In the genomic region with DNA sequence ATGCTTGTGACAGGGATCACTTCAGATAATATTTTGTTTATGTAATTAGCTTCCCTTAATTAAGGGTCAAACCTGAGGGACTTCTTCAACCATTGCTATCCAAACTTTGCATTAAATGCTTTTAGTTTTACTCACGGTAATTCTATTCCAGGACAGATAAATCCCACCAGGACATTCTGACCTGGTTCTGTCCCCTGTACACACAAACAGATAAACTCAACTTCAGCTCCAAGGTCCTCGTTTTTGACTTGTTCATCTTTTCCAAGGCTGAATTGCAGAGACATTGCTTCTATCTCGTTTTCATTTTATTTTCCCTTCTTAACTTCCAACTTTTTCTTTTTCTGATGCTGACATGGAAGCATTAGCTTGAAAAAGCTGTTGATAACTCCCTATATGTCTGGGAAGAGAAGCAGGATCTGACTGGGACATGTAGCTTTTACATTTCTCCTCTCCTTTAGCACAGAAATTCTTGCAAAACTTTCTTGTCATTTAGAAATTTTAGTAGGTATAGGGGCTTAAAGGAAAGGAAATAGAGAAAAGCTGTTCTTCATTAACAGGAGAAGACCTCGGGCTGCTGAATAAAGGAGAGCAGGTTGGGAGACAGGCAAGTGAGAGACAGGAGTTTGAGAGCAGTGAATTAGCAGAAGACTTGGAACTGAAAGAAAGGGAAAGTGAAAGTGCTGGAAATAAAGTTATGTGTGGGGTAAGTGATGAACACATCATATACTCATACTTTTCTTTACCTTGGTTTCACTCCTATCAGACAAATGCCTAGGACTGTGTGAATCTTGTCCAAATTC, we compare ENCODE assay signal across 8 cellular contexts.
DNase-seq lines count a peak whose midpoint lies in the region; ATAC-seq and TF ChIP-seq lines count a peak whose summit lies in the region.

No MANE protein-coding gene starts in this region.

- H3K4me3 Mint-ChIP-seq in activated T-cell treated with anti-CD3 and anti-CD28 coated beads, Interleukin-2, amount 50 U/mL, for 72 hours, result peak overlapping the region; percentile 73 to 83
- peak overlapping the region; percentile 78 for H3K4me3 Mint-ChIP-seq in activated naive CD8-positive, alpha-beta T cell treated with anti-CD3 and anti-CD28 coated beads, Interleukin-2, amount 10 ng/mL, durations not matched to agents 7 days and 5 days
- no peak overlapping the region for H3K4me3 Mint-ChIP-seq in endodermal cell

- peaks cover 0 to 3% of the 10 kb centered on the region in 2 donors for H3K9me3 Mint-ChIP-seq in activated T-cell treated with anti-CD3 and anti-CD28 coated beads, Interleukin-2, amount 50 U/mL, for 72 hours
- H3K9me3 Mint-ChIP-seq in activated naive CD8-positive, alpha-beta T cell treated with anti-CD3 and anti-CD28 coated beads, Interleukin-2, amount 10 ng/mL, durations not matched to agents 7 days and 5 days, result peaks cover 8% of the 10 kb centered on the region
- no peaks in the 10 kb centered on the region for H3K9me3 Mint-ChIP-seq in endodermal cell

- POLR2A ChIA-PET in activated naive CD8-positive, alpha-beta T cell treated with anti-CD3 and anti-CD28 coated beads, Interleukin-2, amount 10 ng/mL, durations not matched to agents 7 days and 5 days (lab: Charles Lee), result no interaction called here

- H3K27ac ChIP-seq in upper lobe of right lung, result peak overlapping the region; percentile 33
- H3K27ac ChIP-seq in endodermal cell (ENCODE audit: low read depth, low read length), result no peak overlapping the region

- peak overlapping the region; percentile 41 for H3K4me3 ChIP-seq in upper lobe of right lung
- no peak overlapping the region for H3K4me3 ChIP-seq in endodermal cell (ENCODE audit: low read length)

- H3K9ac ChIP-seq in endodermal cell (ENCODE audit: extremely low read depth, low read length, poor library complexity, severe bottlenecking), result no peak overlapping the region

- H3K36me3 ChIP-seq in upper lobe of right lung (no peaks in the 10 kb centered on the region), endodermal cell (ENCODE audit: control insufficient read depth, insufficient read depth, low read length) (no peaks in the 10 kb centered on the region)

- TF ChIP-seq CTCF in upper lobe of right lung (IDR thresholded peaks at IDR 0.05) (no peak), endodermal cell (conservative IDR thresholded peaks at IDR 0.05) (no peak)

- no peak for DNase-seq in activated T-cell treated with anti-CD3 and anti-CD28 coated beads, Interleukin-2, amount 50 U/mL, for 72 hours
- DNase-seq in activated T-cell treated with anti-CD3 and anti-CD28 coated beads, Interleukin-2, amount 50 U/mL, for 48 hours, result no peak
- DNase-seq in KBM-7 (peak; percentile 58), left lobe of liver (ENCODE audit: low spot score) (no peak), upper lobe of right lung (no peak), mucosa of gallbladder (ENCODE audit: low spot score) (no peak), endodermal cell (no peak)
- no peak for DNase-seq in activated naive CD8-positive, alpha-beta T cell treated with anti-CD3 and anti-CD28 coated beads, Interleukin-2, amount 10 ng/mL, durations not matched to agents 7 days and 5 days

- 82 to 84% methylated on average over 4 of the region's 4 CpGs for WGBS in endodermal cell (ENCODE audit: insufficient coverage in 1 of 2, insufficient read length in 1 of 2), 2 experiments

- H3K27me3 ChIP-seq in upper lobe of right lung (no peaks in the 10 kb centered on the region), endodermal cell (ENCODE audit: control insufficient read depth, insufficient read depth, low read length, poor library complexity, severe bottlenecking) (peaks cover 29% of the 10 kb centered on the region)

- H3K4me1 ChIP-seq in upper lobe of right lung, result peaks cover 6% of the 10 kb centered on the region
- H3K4me1 ChIP-seq in endodermal cell (ENCODE audit: control insufficient read depth, insufficient read depth, low read length), result peaks cover 2% of the 10 kb centered on the region

- H3K27ac Mint-ChIP-seq in activated T-cell treated with anti-CD3 and anti-CD28 coated beads, Interleukin-2, amount 50 U/mL, for 72 hours, result peak overlapping the region; percentile 85
- H3K27ac Mint-ChIP-seq in activated naive CD8-positive, alpha-beta T cell treated with anti-CD3 and anti-CD28 coated beads, Interleukin-2, amount 10 ng/mL, durations not matched to agents 7 days and 5 days, result peak overlapping the region; percentile 85
- no peak overlapping the region for H3K27ac Mint-ChIP-seq in endodermal cell

- H3K9me3 ChIP-seq in upper lobe of right lung, result no peaks in the 10 kb centered on the region
- no peaks in the 10 kb centered on the region for H3K9me3 ChIP-seq in endodermal cell (ENCODE audit: control insufficient read depth, low read length)

- peak; percentile 97 to 98 for ATAC-seq in activated T-cell treated with anti-CD3 and anti-CD28 coated beads, Interleukin-2, amount 50 U/mL, for 72 hours (replicated peaks in 1 of 2)
- peak; percentile 92 for ATAC-seq in activated naive CD8-positive, alpha-beta T cell treated with anti-CD3 and anti-CD28 coated beads, Interleukin-2, amount 10 ng/mL, durations not matched to agents 7 days and 5 days (ENCODE audit: low read depth)
- ATAC-seq in left lobe of liver (peak; percentile 96), upper lobe of right lung (peak; percentile 60)

- intact Hi-C loops in upper lobe of right lung (cut with DNase I), result no loop called here

- peaks cover 36% of the 10 kb centered on the region for H3K4me1 Mint-ChIP-seq in activated T-cell treated with anti-CD3 and anti-CD28 coated beads, Interleukin-2, amount 50 U/mL, for 72 hours (ENCODE audit: low read depth)
- peaks cover 26% of the 10 kb centered on the region for H3K4me1 Mint-ChIP-seq in activated naive CD8-positive, alpha-beta T cell treated with anti-CD3 and anti-CD28 coated beads, Interleukin-2, amount 10 ng/mL, durations not matched to agents 7 days and 5 days
- peaks cover 36% of the 10 kb centered on the region for H3K4me1 Mint-ChIP-seq in endodermal cell

- in situ Hi-C loops in KBM-7 (cut with MboI; ENCODE audit: low pct_unique_long_range_greater_than_20kb, low sequenced_read_pairs), result no loop called here

- peaks cover 0 to 3% of the 10 kb centered on the region in 2 donors for H3K36me3 Mint-ChIP-seq in activated T-cell treated with anti-CD3 and anti-CD28 coated beads, Interleukin-2, amount 50 U/mL, for 72 hours (ENCODE audit: insufficient read depth in 2 of 2)
- H3K36me3 Mint-ChIP-seq in activated naive CD8-positive, alpha-beta T cell treated with anti-CD3 and anti-CD28 coated beads, Interleukin-2, amount 10 ng/mL, durations not matched to agents 7 days and 5 days, result peaks cover 18% of the 10 kb centered on the region
- no peaks in the 10 kb centered on the region for H3K36me3 Mint-ChIP-seq in endodermal cell (ENCODE audit: low read depth)

- H3K27me3 Mint-ChIP-seq in activated T-cell treated with anti-CD3 and anti-CD28 coated beads, Interleukin-2, amount 50 U/mL, for 72 hours (ENCODE audit: low read depth), result no peaks in the 10 kb centered on the region
- no peaks in the 10 kb centered on the region for H3K27me3 Mint-ChIP-seq in activated naive CD8-positive, alpha-beta T cell treated with anti-CD3 and anti-CD28 coated beads, Interleukin-2, amount 10 ng/mL, durations not matched to agents 7 days and 5 days
- peaks cover 15% of the 10 kb centered on the region for H3K27me3 Mint-ChIP-seq in endodermal cell (ENCODE audit: insufficient read depth)
